Comparison of ENCODE assay signal across 8 cellular contexts in the genomic region with DNA sequence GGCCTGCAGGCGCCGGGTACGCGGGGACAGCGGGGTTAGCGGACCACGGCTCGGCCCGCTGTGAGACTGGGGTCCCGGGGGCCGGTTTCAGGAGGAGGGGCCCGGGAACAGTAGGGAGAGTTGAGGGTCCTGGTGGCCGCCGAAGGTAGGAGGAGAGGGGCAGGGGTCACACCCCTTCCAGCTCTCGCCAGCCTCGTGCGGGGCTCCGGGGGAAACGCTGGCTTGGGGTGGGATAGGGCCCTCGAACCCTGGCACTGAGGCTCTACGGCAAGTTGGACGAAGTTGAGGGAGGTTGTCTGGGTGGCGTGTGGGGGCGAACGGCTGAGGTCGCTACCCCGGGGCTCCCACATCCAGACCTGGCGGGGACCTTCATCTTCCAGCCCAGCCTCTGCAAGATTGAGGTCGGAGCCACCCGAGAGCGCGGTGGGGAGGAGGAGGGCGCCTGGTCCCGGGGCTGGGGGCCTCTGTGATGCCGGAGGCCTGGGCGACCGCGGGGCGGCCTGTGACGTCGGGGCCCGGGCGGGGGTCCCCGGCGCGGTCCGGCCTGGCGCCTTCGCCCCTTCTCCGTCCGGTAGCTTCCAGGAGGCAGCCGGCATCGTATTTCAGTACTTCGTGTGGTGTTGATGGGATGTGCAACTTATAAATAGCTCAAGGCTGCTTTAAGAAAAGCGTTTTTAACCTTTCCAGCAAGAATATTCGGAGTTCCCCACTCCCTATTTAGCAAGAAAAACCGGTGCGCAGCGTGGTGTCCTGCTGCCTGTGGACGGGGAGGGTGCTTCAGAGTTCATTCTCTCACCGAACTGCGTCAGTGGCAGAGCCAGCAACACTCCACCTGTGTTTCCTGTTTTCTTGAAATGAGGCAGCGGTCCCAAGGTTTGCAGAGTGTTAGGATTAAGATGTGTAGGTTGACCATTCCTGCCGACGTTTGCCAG. TPM values are rescaled to one million over a fixed set of nuclear protein-coding genes. Genes with fewer than 3 reads are reported as not detected.
A peak's percentile ranks its signal among the peaks of the same experiment; 100 is the strongest.
DNase-seq lines count a peak whose midpoint lies in the region; ATAC-seq and TF ChIP-seq lines count a peak whose summit lies in the region.

No MANE protein-coding gene starts in this region.

- peak overlapping the region; percentile 46 for H3K27ac Mint-ChIP-seq in neural progenitor cell

- H3K9ac ChIP-seq in MM.1S (ENCODE audit: low read length) (peak overlapping the region; percentile 27; the same call in 1 of the 2 replicates), neural progenitor cell (peak overlapping the region; percentile 33)

- H3K9me2 ChIP-seq in MM.1S (replicated peaks; ENCODE audit: insufficient read depth, low read length), result no peaks in the 10 kb centered on the region

- no peak for TF ChIP-seq CTCF in MM.1S (IDR thresholded peaks at IDR 0.05; ENCODE audit: low read length)
- no peak for TF ChIP-seq CTCF in neural progenitor cell (IDR thresholded peaks at IDR 0.05)
- TF ChIP-seq CTCF in uterus (IDR thresholded peaks at IDR 0.05), result no peak

- H3K79me2 ChIP-seq in MM.1S (ENCODE audit: low read length) (no peaks in the 10 kb centered on the region), neural progenitor cell (ENCODE audit: low read depth) (peaks cover 23% of the 10 kb centered on the region)

- TF ChIP-seq POLR2A in uterus (IDR thresholded peaks at IDR 0.05), result no peak

- H3K27me3 ChIP-seq in MM.1S (replicated peaks; ENCODE audit: insufficient read depth, low read length) (0 out of 2 replicates have a peak, but pooled peaks cover 3% of the 10 kb centered on the region), neural progenitor cell (peaks cover 30% of the 10 kb centered on the region), uterus (no peaks in the 10 kb centered on the region)

- H3F3A ChIP-seq in MM.1S (ENCODE audit: insufficient read depth, low read length) (no peaks in the 10 kb centered on the region), neural progenitor cell (ENCODE audit: low read depth) (peaks cover 23% of the 10 kb centered on the region)

- H3K4me3 Mint-ChIP-seq in activated T-cell treated with anti-CD3 and anti-CD28 coated beads, Interleukin-2, amount 50 U/mL, for 4 hours, result peak overlapping the region; percentile 90
- peak overlapping the region; percentile 95 for H3K4me3 Mint-ChIP-seq in neural progenitor cell

- H3K27ac ChIP-seq in MM.1S (ENCODE audit: low read length) (no peak overlapping the region), neural progenitor cell (peak overlapping the region; percentile 55), uterus (peak overlapping the region; percentile 68 to 87)

- no peaks in the 10 kb centered on the region for H3K36me3 Mint-ChIP-seq in activated T-cell treated with anti-CD3 and anti-CD28 coated beads, Interleukin-2, amount 50 U/mL, for 4 hours (ENCODE audit: insufficient read depth)
- H3K36me3 Mint-ChIP-seq in neural progenitor cell, result no peaks in the 10 kb centered on the region

- H4K20me1 ChIP-seq in MM.1S (ENCODE audit: insufficient read depth, low read length), result no peaks in the 10 kb centered on the region
- peaks cover 4% of the 10 kb centered on the region for H4K20me1 ChIP-seq in neural progenitor cell (ENCODE audit: low read depth)

- H3K4me1 ChIP-seq in MM.1S (ENCODE audit: low read length) (no peaks in the 10 kb centered on the region), neural progenitor cell (peaks cover 5% of the 10 kb centered on the region), uterus (no peaks in the 10 kb centered on the region)

- H3K36me3 ChIP-seq in MM.1S (replicated peaks; ENCODE audit: insufficient read depth, low read length), result no peaks in the 10 kb centered on the region
- H3K36me3 ChIP-seq in neural progenitor cell, result no peaks in the 10 kb centered on the region
- no peaks in the 10 kb centered on the region for H3K36me3 ChIP-seq in uterus

- H3K4me1 Mint-ChIP-seq in activated T-cell treated with anti-CD3 and anti-CD28 coated beads, Interleukin-2, amount 50 U/mL, for 4 hours (ENCODE audit: low read depth), result peaks cover 27% of the 10 kb centered on the region
- peaks cover 24% of the 10 kb centered on the region for H3K4me1 Mint-ChIP-seq in neural progenitor cell

- H3K9me3 ChIP-seq in MM.1S (replicated peaks; ENCODE audit: insufficient read depth, low read length), result no peaks in the 10 kb centered on the region
- no peaks in the 10 kb centered on the region for H3K9me3 ChIP-seq in neural progenitor cell (ENCODE audit: low read depth)
- H3K9me3 ChIP-seq in uterus, result no peaks in the 10 kb centered on the region

- H3K27me3 Mint-ChIP-seq in activated T-cell treated with anti-CD3 and anti-CD28 coated beads, Interleukin-2, amount 50 U/mL, for 4 hours (ENCODE audit: low read depth), result peaks cover 5% of the 10 kb centered on the region
- peaks cover 5% of the 10 kb centered on the region for H3K27me3 Mint-ChIP-seq in neural progenitor cell (ENCODE audit: insufficient read depth, low read depth)

- intact Hi-C loops in uterus (cut with DNase I; ENCODE audit: low total_unique reads), result no loop called here

- DNase-seq in A172 (ENCODE audit: low spot score) (peak; percentile 55), MM.1S (no peak), fibroblast of gingiva (ENCODE audit: low read depth) (peak; percentile 11), neural progenitor cell (ENCODE audit: low spot score) (peak; percentile 59), uterus (peak in 1 of 2 donors; percentile 19), COLO829 (ENCODE audit: low spot score) (no peak)
- DNase-seq in activated T-cell treated with anti-CD3 and anti-CD28 coated beads, Interleukin-2, amount 50 U/mL, for 4 hours, result peak; percentile 23

- no peaks in the 10 kb centered on the region for H3K9me3 Mint-ChIP-seq in activated T-cell treated with anti-CD3 and anti-CD28 coated beads, Interleukin-2, amount 50 U/mL, for 4 hours
- no peaks in the 10 kb centered on the region for H3K9me3 Mint-ChIP-seq in neural progenitor cell

- H3K4me2 ChIP-seq in MM.1S (ENCODE audit: low read depth, low read length) (peak overlapping the region; percentile 87), neural progenitor cell (peak overlapping the region; percentile 82)

- peak overlapping the region; percentile 72 for H3K4me3 ChIP-seq in MM.1S (ENCODE audit: low read length)
- H3K4me3 ChIP-seq in neural progenitor cell, result peak overlapping the region; percentile 71
- H3K4me3 ChIP-seq in uterus, result peak overlapping the region; percentile 59 to 87

- H2AFZ ChIP-seq in MM.1S (ENCODE audit: low read length), result peak overlapping the region; percentile 80
- peak overlapping the region; percentile 82 for H2AFZ ChIP-seq in neural progenitor cell (replicated peaks)

- peak; percentile 6 for ATAC-seq in GM18502 (IDR thresholded peaks at IDR 0.05; ENCODE audit: poor library complexity, unreplicated experiment)
- peak in 1 of 2 donors; percentile 3 for ATAC-seq in activated T-cell treated with anti-CD3 and anti-CD28 coated beads, Interleukin-2, amount 50 U/mL, for 4 hours

RNA-seq across cellular contexts. Expression of gene HABP4, which starts 0.9 kb away (rescaled TPM):
- total RNA-seq in A172 (2014; rRNA removed; shearing (Covaris generic)), result 41.0 and 51.5 TPM in 2 replicates
- total RNA-seq in activated T-cell treated with anti-CD3 and anti-CD28 coated beads, Interleukin-2, amount 50 U/mL, for 4 hours, result 10 to 100 TPM in 2 of 3 donors, 1 to 10 TPM in 1; 8.8 to 15.2 (median 10.3) TPM
- total RNA-seq in neural progenitor cell (ENCODE audit: low replicate concordance) (11.3 and 12.3 TPM in 2 replicates), uterus (10 to 100 TPM in 2 of 4 donors, 1 to 10 TPM in 2; 4.1 to 19.4 (median 11.9) TPM)

RNA-seq across cellular contexts. Expression of gene ZNF367, which starts 32.7 kb away (rescaled TPM):
- total RNA-seq in A172 (2014; rRNA removed; shearing (Covaris generic)), result 33.7 and 37.6 TPM in 2 replicates
- total RNA-seq in activated T-cell treated with anti-CD3 and anti-CD28 coated beads, Interleukin-2, amount 50 U/mL, for 4 hours, result 10 to 100 TPM; 28.9 to 34.6 (median 30.0) TPM
- 14.6 and 18.0 TPM in 2 replicates for total RNA-seq in neural progenitor cell (ENCODE audit: low replicate concordance)
- 10 to 100 TPM in 1 of 4 donors, 1 to 10 TPM in 2, under 1 TPM in 1; 0.26 to 21.2 (median 1.7) TPM for total RNA-seq in uterus

Comparison
In these comparisons a context has a peak if more than half of its experiments do, and no peak if none do; other contexts are left out.
1. DNase-seq: peak in A172 (single experiment), activated T-cell treated with anti-CD3 and anti-CD28 coated beads, Interleukin-2, amount 50 U/mL, for 4 hours (single experiment), fibroblast of gingiva (single experiment) and neural progenitor cell (single experiment); none in MM.1S (single experiment) and COLO829 (single experiment).
2. Peak in every context shown above with its lines, with median percentiles within 50 percentile points of each other: H3K4me3 ChIP-seq.